Comparison of ENCODE assay signal across 1 cellular context in genomic region chr5:91331705-91332104, GRCh38.
TF ChIP-seq lines count a peak whose summit lies in the region.

No MANE protein-coding gene starts in this region.

TF ChIP-seq in IMR-90, 13 proteins besides CTCF, POLR2A, EP300 and RAD21:
- TF ChIP-seq CEBPB (IDR thresholded peaks at IDR 0.05; ENCODE audit: low read depth, low read length) (no peak), CHD1 (IDR thresholded peaks at IDR 0.05; ENCODE audit: low read depth, low read length) (no peak), NFE2L2 (IDR thresholded peaks at IDR 0.05; ENCODE audit: low read depth, low read length) (no peak)
